ENCODE assay signal across 23 cellular contexts in genomic region chr13:39452834-39453233, GRCh38.
A peak's percentile ranks its signal among the peaks of the same experiment; 100 is the strongest.
DNase-seq lines count a peak whose midpoint lies in the region; ATAC-seq and TF ChIP-seq lines count a peak whose summit lies in the region.
"Had no signal": no experiment of that assay in that cellular context is flagged by ENCODE, and none has a peak within 500 bp of the region (broad histone marks: within the 10 kb centered on the region; RNA-seq: fewer than 3 reads in every experiment).

No MANE protein-coding gene starts in this region.

- TF ChIP-seq CTCF in mucosa of descending colon (IDR thresholded peaks at IDR 0.05) = no peak
- TF ChIP-seq CTCF in activated CD8-positive, alpha-beta T cell treated with anti-CD3 and anti-CD28 coated beads for 36 hours (IDR thresholded peaks at IDR 0.05) = no peak

- intact Hi-C loops in Right ventricle myocardium inferior (cut with DNase I) (loop anchor here (2.0 kb wide), 2 partner anchors 38 to 148 kb away; no protein-coding TSS in a partner anchor), cardiac septum (cut with DNase I) (loop anchor here (2.0 to 5.0 kb wide), 3 partner anchors 36 to 150 kb away; partner anchors contain the start of gene LHFPL6), Right ventricle myocardium superior (cut with DNase I) (no loop called here), mucosa of descending colon (cut with DNase I, micrococcal nuclease) (no loop called here)
- intact Hi-C loops in activated CD8-positive, alpha-beta T cell treated with anti-CD3 and anti-CD28 coated beads for 36 hours (cut with micrococcal nuclease) = no loop called here

- H3K9ac ChIP-seq in mucosa of stomach (ENCODE audit: low read length) = peak overlapping the region; percentile 5

- H3K9me3 Mint-ChIP-seq in activated CD8-positive, alpha-beta T cell treated with anti-CD3 and anti-CD28 coated beads for 36 hours = peaks cover 2% of the 10 kb centered on the region

- H3K4me1 ChIP-seq in mucosa of stomach (ENCODE audit: control insufficient read depth, insufficient read depth, low read length) (no peaks in the 10 kb centered on the region), urinary bladder (ENCODE audit: insufficient read depth) (no peaks in the 10 kb centered on the region), mucosa of descending colon (ENCODE audit: low read depth) (no peaks in the 10 kb centered on the region)
- H3K4me1 ChIP-seq: SJSA1 had no signal

- no peak overlapping the region for H3K4me3 Mint-ChIP-seq in activated CD8-positive, alpha-beta T cell treated with anti-CD3 and anti-CD28 coated beads for 36 hours
- H3K4me3 Mint-ChIP-seq: activated B cell treated with CpG ODN at 0.5 μM for 24 hours; CD8-positive, alpha-beta T cell; nephron progenitor cell had no signal

- H3K36me3 ChIP-seq in mucosa of stomach (ENCODE audit: control insufficient read depth, insufficient read depth, low read length) (no peaks in the 10 kb centered on the region), urinary bladder (ENCODE audit: insufficient read depth) (no peaks in the 10 kb centered on the region), mucosa of descending colon (ENCODE audit: low read depth) (no peaks in the 10 kb centered on the region)
- H3K36me3 ChIP-seq: brain microvascular endothelial cell, esophagus squamous epithelium, SJSA1, upper lobe of left lung had no signal

- WGBS in urinary bladder = 47% methylated on average over 1 of the region's 1 CpG

- peaks cover 14% of the 10 kb centered on the region for H3K27me3 Mint-ChIP-seq in activated CD8-positive, alpha-beta T cell treated with anti-CD3 and anti-CD28 coated beads for 36 hours
- H3K27me3 Mint-ChIP-seq: activated B cell treated with CpG ODN at 0.5 μM for 24 hours had no signal

- no peaks in the 10 kb centered on the region for H3K36me3 Mint-ChIP-seq in activated CD8-positive, alpha-beta T cell treated with anti-CD3 and anti-CD28 coated beads for 36 hours (ENCODE audit: low read depth)
- H3K36me3 Mint-ChIP-seq: activated naive CD4-positive, alpha-beta T cell treated with anti-CD3 and anti-CD28 coated beads, Interleukin-2, amount 50 U/mL, for 72 hours; CD8-positive, alpha-beta T cell had no signal

- H3K9me3 ChIP-seq in mucosa of stomach (ENCODE audit: control insufficient read depth, low read length) = no peaks in the 10 kb centered on the region
- no peaks in the 10 kb centered on the region for H3K9me3 ChIP-seq in mucosa of descending colon
- H3K9me3 ChIP-seq: esophagus squamous epithelium, SJSA1, upper lobe of left lung had no signal

- DNase-seq in Right ventricle myocardium inferior (ENCODE audit: missing footprints) (no peak), cardiac septum (ENCODE audit: low spot score) (no peak), Right ventricle myocardium superior (no peak), NK-92 (lab: John Stamatoyannopoulos, UW; ENCODE audit: unreplicated experiment) (no peak), mucosa of descending colon (no peak)
- DNase-seq in activated CD8-positive, alpha-beta T cell treated with anti-CD3 and anti-CD28 coated beads for 36 hours = no peak
- DNase-seq: ACHN; activated B cell treated with CpG ODN at 0.5 μM for 24 hours; activated T-cell treated with anti-CD3 and anti-CD28 coated beads, Interleukin-2, amount 50 U/mL, for 48 hours; brain microvascular endothelial cell; CD8-positive, alpha-beta T cell; DMS79; esophagus squamous epithelium; NCI-H510A; nephron progenitor cell; stimulated activated naive CD4-positive, alpha-beta T cell; upper lobe of left lung had no signal

- H3K27me3 ChIP-seq in mucosa of stomach (ENCODE audit: control insufficient read depth, insufficient read depth, low read length) = no peaks in the 10 kb centered on the region
- H3K27me3 ChIP-seq: brain microvascular endothelial cell, esophagus squamous epithelium, SJSA1, upper lobe of left lung had no signal

- CTCF ChIA-PET in activated CD8-positive, alpha-beta T cell treated with anti-CD3 and anti-CD28 coated beads for 36 hours (lab: Charles Lee) = no interaction called here

- peak overlapping the region; percentile 10 for H3K27ac ChIP-seq in urinary bladder (ENCODE audit: low read depth)
- H3K27ac ChIP-seq: brain microvascular endothelial cell, SJSA1 had no signal

- POLR2A ChIA-PET in activated CD8-positive, alpha-beta T cell treated with anti-CD3 and anti-CD28 coated beads for 36 hours (lab: Charles Lee) = no interaction called here

- no peak overlapping the region for H3K27ac Mint-ChIP-seq in activated CD8-positive, alpha-beta T cell treated with anti-CD3 and anti-CD28 coated beads for 36 hours
- H3K27ac Mint-ChIP-seq: activated B cell treated with CpG ODN at 0.5 μM for 24 hours; activated naive CD4-positive, alpha-beta T cell treated with anti-CD3 and anti-CD28 coated beads, Interleukin-2, amount 50 U/mL, for 72 hours; CD8-positive, alpha-beta T cell; nephron progenitor cell had no signal

- H3K4me3 ChIP-seq in mucosa of stomach (ENCODE audit: low read length) (no peak overlapping the region), urinary bladder (ENCODE audit: low read depth, low read length) (no peak overlapping the region), mucosa of descending colon (no peak overlapping the region)
- H3K4me3 ChIP-seq: esophagus squamous epithelium, lung, SJSA1, upper lobe of left lung had no signal

- ATAC-seq in Right ventricle myocardium inferior (peak; percentile 48), Right ventricle myocardium superior (ENCODE audit: poor library complexity) (peak; percentile 71), mucosa of descending colon (no peak)
- ATAC-seq in activated CD8-positive, alpha-beta T cell treated with anti-CD3 and anti-CD28 coated beads for 36 hours = no peak
- ATAC-seq: activated naive CD4-positive, alpha-beta T cell treated with anti-CD3 and anti-CD28 coated beads, Interleukin-2, amount 50 U/mL, for 72 hours; CD8-positive, alpha-beta T cell; HepG2 had no signal

- peaks cover 3% of the 10 kb centered on the region for H3K4me1 Mint-ChIP-seq in activated CD8-positive, alpha-beta T cell treated with anti-CD3 and anti-CD28 coated beads for 36 hours (ENCODE audit: low read depth)

Comparison
In these comparisons a context has a peak if more than half of its experiments do, and no peak if none do; other contexts are left out.
1. intact Hi-C loops: an anchor here in Right ventricle myocardium inferior (2.0 kb wide) and cardiac septum (2.0 to 5.0 kb wide); none called in Right ventricle myocardium superior, mucosa of descending colon and activated CD8-positive, alpha-beta T cell treated with anti-CD3 and anti-CD28 coated beads for 36 hours.
2. ATAC-seq: peak in Right ventricle myocardium inferior (single experiment) and Right ventricle myocardium superior (single experiment); none in mucosa of descending colon (single experiment) and activated CD8-positive, alpha-beta T cell treated with anti-CD3 and anti-CD28 coated beads for 36 hours (single experiment).